ENCODE assay signal across 8 cellular contexts in genomic region chr6:108592371-108593337, GRCh38. TPM values are rescaled to one million over a fixed set of nuclear protein-coding genes. Genes with fewer than 3 reads are reported as not detected.
DNase-seq lines count a peak whose midpoint lies in the region; ATAC-seq, FAIRE-seq and TF ChIP-seq lines count a peak whose summit lies in the region.

No MANE protein-coding gene starts in this region.

- DNase-seq in NCI-H2171 treated with DMSO at 0.1 percent for 48 hours (lab: John Stamatoyannopoulos, UW) (peak; percentile 55), NCI-H2171 (lab: John Stamatoyannopoulos, UW) (no peak), NCI-H82 (lab: John Stamatoyannopoulos, UW) (peak; percentile 67), keratinocyte (ENCODE audit: low read depth, low spot score) (peak; percentile 71), occipital lobe (lab: John Stamatoyannopoulos, UW) (no peak)
- DNase-seq in activated gamma-delta T cell treated with anti-CD3 and anti-CD28 coated beads, Interleukin-2, amount 50 U/mL, for 16 hours (ENCODE audit: low read depth) = peak; percentile 39
- peak; percentile 5 to 32 for DNase-seq in stimulated activated CD8-positive, alpha-beta memory T cell treated with anti-CD3 and anti-CD28 coated beads, Interleukin-7, amount 100 ng/mL, for 1 hour (ENCODE audit: low read depth in 2 of 2)

- H4K20me1 ChIP-seq in keratinocyte (ENCODE audit: control insufficient read depth, extremely low read depth, insufficient read depth, low read length) = peaks cover 7% of the 10 kb centered on the region

- H3K4me3 ChIP-seq in keratinocyte (ENCODE audit: control insufficient read depth in 2 of 3, extremely low read depth in 1 of 3, insufficient read depth in 2 of 3, low read depth in 1 of 3, low read length in 3 of 3) = no peak overlapping the region

- no peaks in the 10 kb centered on the region for H3K9me3 ChIP-seq in keratinocyte (ENCODE audit: control insufficient read depth, low read depth, low read length)

- H3K9ac ChIP-seq in keratinocyte (ENCODE audit: control insufficient read depth, extremely low read depth, insufficient read depth, low read length) = no peak overlapping the region

- dilution Hi-C loops in keratinocyte (cut with MboI; ENCODE audit: extremely low pct_ligation_motif_present, low sequenced_read_pairs) = no loop called here

- peaks cover 0 to 3% of the 10 kb centered on the region in 2 experiments for H3K36me3 ChIP-seq in keratinocyte (ENCODE audit: control insufficient read depth in 2 of 2, extremely low read depth in 1 of 2, insufficient read depth in 2 of 2, low read length in 2 of 2)

- TF ChIP-seq CTCF in keratinocyte (optimal IDR thresholded peaks at IDR 0.05 in 1 of 3, IDR thresholded peaks at IDR 0.05 in 1 of 3, conservative IDR thresholded peaks at IDR 0.05 in 1 of 3; ENCODE audit: extremely low read depth in 1 of 3, insufficient read depth in 2 of 3, low read length in 3 of 3) = no peak

- H3K9me1 ChIP-seq in keratinocyte (ENCODE audit: control insufficient read depth, extremely low read depth, insufficient read depth, low read length) = no peaks in the 10 kb centered on the region

- peak; percentile 86 for FAIRE-seq in keratinocyte (lab: Jason Lieb, UNC)

- H3K4me2 ChIP-seq in keratinocyte (ENCODE audit: control insufficient read depth, extremely low read depth, insufficient read depth, low read depth, low read length) = peak overlapping the region; percentile 46

- H3K4me1 ChIP-seq in keratinocyte (ENCODE audit: control insufficient read depth, extremely low read depth, insufficient read depth, low read length) = peaks cover 69% of the 10 kb centered on the region

- H2AFZ ChIP-seq in keratinocyte (ENCODE audit: control insufficient read depth, low read length) = no peak overlapping the region

- no peaks in the 10 kb centered on the region for H3K27me3 ChIP-seq in keratinocyte (ENCODE audit: control insufficient read depth, extremely low read depth, insufficient read depth, low read length)

- H3K79me2 ChIP-seq in keratinocyte (ENCODE audit: control insufficient read depth, insufficient read depth, low read length) = peaks cover 67% of the 10 kb centered on the region

- ATAC-seq in HG02759 (IDR thresholded peaks at IDR 0.05; ENCODE audit: unreplicated experiment) = peak; percentile 83

- peak overlapping the region; percentile 44 for H3K27ac ChIP-seq in keratinocyte (ENCODE audit: control insufficient read depth, insufficient read depth, low read length)

RNA-seq across cellular contexts. Expression of gene FOXO3, which starts 31.9 kb away (rescaled TPM):
- polyA plus RNA-seq in keratinocyte = 17.6 to 22.5 TPM (median 20.4 TPM) in 3 replicates
- polyA plus RNA-seq in keratinocyte (2011; ENCODE audit: low read depth) = 19.2 TPM
- 14.3 and 17.3 TPM in 2 replicates for polyA plus RNA-seq in keratinocyte (2011; cell fraction: cytosol; rRNA removed)
- polyA plus RNA-seq in keratinocyte (2011; cell fraction: nucleus; rRNA removed) = 28.1 and 29.4 TPM in 2 replicates
- polyA plus RNA-seq in keratinocyte (2012; ENCODE audit: low replicate concordance) = 17.0 and 39.7 TPM in 2 replicates
- polyA minus RNA-seq in keratinocyte = 95.4 to 137 TPM (median 123 TPM) in 3 replicates
- 45.5 TPM for polyA minus RNA-seq in keratinocyte (2011; cell fraction: cytosol; rRNA and poly(A)+ RNA removed)
- polyA minus RNA-seq in keratinocyte (2011; cell fraction: nucleus; rRNA and poly(A)+ RNA removed) = 54.6 and 69.6 TPM in 2 replicates
- total RNA-seq in occipital lobe = 56.0 TPM

Comparison
In these comparisons a context has a peak if more than half of its experiments do, and no peak if none do; other contexts are left out.
1. DNase-seq: peak in NCI-H2171 treated with DMSO at 0.1 percent for 48 hours (single experiment), NCI-H82 (single experiment), activated gamma-delta T cell treated with anti-CD3 and anti-CD28 coated beads, Interleukin-2, amount 50 U/mL, for 16 hours (single experiment), keratinocyte (single experiment) and stimulated activated CD8-positive, alpha-beta memory T cell treated with anti-CD3 and anti-CD28 coated beads, Interleukin-7, amount 100 ng/mL, for 1 hour (2 of 2); none in NCI-H2171 (single experiment) and occipital lobe (single experiment).